ENCODE assay signal across 29 cellular contexts in the genomic region with DNA sequence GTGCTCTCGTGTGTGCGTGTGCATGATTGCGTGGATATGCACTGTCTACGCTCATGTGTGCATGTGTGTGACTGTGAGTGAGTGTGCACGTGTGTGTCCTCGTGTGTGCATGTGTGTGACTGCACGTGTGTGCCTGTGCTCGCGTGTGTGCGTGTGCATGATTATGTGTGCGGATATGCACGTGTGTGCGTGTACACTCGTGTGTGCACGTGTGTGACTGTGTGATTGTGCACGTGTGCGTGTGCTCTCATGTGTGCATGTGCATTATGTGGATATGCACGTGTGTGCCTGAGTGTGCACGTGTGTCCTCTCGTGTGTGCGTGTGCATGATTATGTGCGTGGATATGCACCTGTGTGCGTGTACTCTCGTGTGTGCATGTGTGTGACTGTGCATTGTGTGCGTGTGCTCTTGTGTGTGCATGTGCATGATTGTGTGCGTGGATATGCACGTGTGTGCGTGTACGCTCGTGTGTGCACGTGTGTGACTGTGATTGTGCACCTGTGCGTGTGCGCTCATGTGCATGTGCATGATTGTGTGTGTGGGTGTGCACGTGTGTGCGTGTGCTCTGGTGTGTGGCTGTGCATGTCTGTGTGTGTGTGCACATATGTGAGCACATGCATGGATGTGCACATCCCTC. TPM values are rescaled to one million over a fixed set of nuclear protein-coding genes. Genes with fewer than 3 reads are reported as not detected.
DNase-seq lines count a peak whose midpoint lies in the region; FAIRE-seq and TF ChIP-seq lines count a peak whose summit lies in the region.
"Had no signal": no experiment of that assay in that cellular context is flagged by ENCODE, and none has a peak within 500 bp of the region (broad histone marks: within the 10 kb centered on the region; RNA-seq: fewer than 3 reads in every experiment).

No MANE protein-coding gene starts in this region.

- H3K9me3 Mint-ChIP-seq in activated naive CD8-positive, alpha-beta T cell (ENCODE audit: low read depth), result no peaks in the 10 kb centered on the region
- no peaks in the 10 kb centered on the region for H3K9me3 Mint-ChIP-seq in activated naive CD8-positive, alpha-beta T cell treated with anti-CD3 and anti-CD28 coated beads for 36 hours
- H3K9me3 Mint-ChIP-seq in brain (peaks cover 3 to 12% (median 10%) of the 10 kb centered on the region in 5 experiments), nephron progenitor cell (peaks cover 14% of the 10 kb centered on the region)
- H3K9me3 Mint-ChIP-seq: activated B cell treated with CpG ODN at 0.5 μM for 24 hours had no signal

- H2AFZ ChIP-seq in PC-9, result no peak overlapping the region

- H3K4me2 ChIP-seq in PC-9, result no peak overlapping the region
- H3K4me2 ChIP-seq: SK-N-SH had no signal

- no peak for DNase-seq in activated naive CD8-positive, alpha-beta T cell treated with anti-CD3 and anti-CD28 coated beads for 36 hours
- DNase-seq in nephron progenitor cell, result no peak
- no peak for DNase-seq in urothelium cell line (ENCODE audit: low spot score)
- DNase-seq in PC-9, result no peak
- no peak for DNase-seq in NCI-H2196 treated with DMSO at 0.1 percent for 48 hours (lab: John Stamatoyannopoulos, UW; ENCODE audit: unreplicated experiment)
- DNase-seq in dermis blood vessel endothelial cell, result no peak
- DNase-seq: activated B cell treated with CpG ODN at 0.5 μM for 24 hours; activated CD4-positive, alpha-beta T cell treated with anti-CD3 and anti-CD28 coated beads, Interleukin-2, amount 10 ng/mL, durations not matched to agents 7 days and 5 days; activated gamma-delta T cell treated with Interleukin-2 at 50 U/mL for 16 hours; amniotic stem cell; brain microvascular endothelial cell; Calu3; DMS79; hypothalamus; immature natural killer cell; KG1; mammary epithelial cell; MG63; NCI-H2081; NCI-H2227 treated with DMSO at 0.1 percent for 48 hours; NCI-H526; PC-3; SK-N-SH had no signal

- H3K4me3 Mint-ChIP-seq in activated naive CD8-positive, alpha-beta T cell, result peak overlapping the region; percentile 9
- H3K4me3 Mint-ChIP-seq in activated naive CD8-positive, alpha-beta T cell treated with anti-CD3 and anti-CD28 coated beads for 36 hours, result no peak overlapping the region
- H3K4me3 Mint-ChIP-seq in brain (peak overlapping the region in 4 of 5 experiments; percentile 40 to 76 (median 60)), nephron progenitor cell (peak overlapping the region; percentile 42)
- H3K4me3 Mint-ChIP-seq: activated B cell treated with CpG ODN at 0.5 μM for 24 hours; activated CD4-positive, alpha-beta T cell treated with anti-CD3 and anti-CD28 coated beads, Interleukin-2, amount 10 ng/mL, durations not matched to agents 7 days and 5 days; immature natural killer cell had no signal

- no peaks in the 10 kb centered on the region for H3K79me2 ChIP-seq in PC-9 (ENCODE audit: low read depth)

- intact Hi-C loops in PC-9 (cut with micrococcal nuclease; ENCODE audit: unreplicated experiment), result no loop called here

- peak; percentile 88 for FAIRE-seq in urothelium cell line (lab: Jason Lieb, UNC)
- FAIRE-seq: G401.6 had no signal

- H4K20me1 ChIP-seq in PC-9 (ENCODE audit: insufficient read depth), result no peaks in the 10 kb centered on the region

- H3K27ac ChIP-seq in PC-9, result no peak overlapping the region
- H3K27ac ChIP-seq: brain microvascular endothelial cell, tibial nerve had no signal

- POLR2A ChIA-PET in PC-9 (lab: Charles Lee; ENCODE audit: unreplicated experiment), result interaction anchor here (0.5 kb wide), 1 partner anchor 18 kb away, joined by 3 read pairs; no protein-coding TSS in a partner anchor

- H3K27me3 Mint-ChIP-seq in activated naive CD8-positive, alpha-beta T cell, result peaks cover 24% of the 10 kb centered on the region
- H3K27me3 Mint-ChIP-seq in activated naive CD8-positive, alpha-beta T cell treated with anti-CD3 and anti-CD28 coated beads for 36 hours, result peaks cover 38% of the 10 kb centered on the region
- H3K27me3 Mint-ChIP-seq in brain (peaks cover 58% of the 10 kb centered on the region), nephron progenitor cell (ENCODE audit: low read depth, poor library complexity) (peaks cover 73% of the 10 kb centered on the region)

- H3K4me3 ChIP-seq in PC-9, result no peak overlapping the region
- H3K4me3 ChIP-seq: MG63, tibial nerve had no signal

- no TSS peak for BruUV-seq in PC-9 (replicated peaks; lab: Mats Ljungman, UMichigan)

- H3K36me3 Mint-ChIP-seq in activated naive CD8-positive, alpha-beta T cell, result peaks cover 3% of the 10 kb centered on the region
- H3K36me3 Mint-ChIP-seq in activated naive CD8-positive, alpha-beta T cell treated with anti-CD3 and anti-CD28 coated beads for 36 hours, result no peaks in the 10 kb centered on the region
- no peaks in the 10 kb centered on the region for H3K36me3 Mint-ChIP-seq in brain
- no peaks in the 10 kb centered on the region for H3K36me3 Mint-ChIP-seq in nephron progenitor cell (ENCODE audit: low read depth)
- H3K36me3 Mint-ChIP-seq: immature natural killer cell had no signal

- no peaks in the 10 kb centered on the region for H3K9me2 ChIP-seq in PC-9 (ENCODE audit: insufficient read depth)
- H3K9me2 ChIP-seq: SK-N-SH had no signal

- H3K27ac Mint-ChIP-seq in activated naive CD8-positive, alpha-beta T cell, result no peak overlapping the region
- no peak overlapping the region for H3K27ac Mint-ChIP-seq in activated naive CD8-positive, alpha-beta T cell treated with anti-CD3 and anti-CD28 coated beads for 36 hours
- H3K27ac Mint-ChIP-seq in brain (peak overlapping the region in 2 of 5 experiments; percentile 21 to 89), nephron progenitor cell (no peak overlapping the region)
- H3K27ac Mint-ChIP-seq: activated B cell treated with CpG ODN at 0.5 μM for 24 hours; activated CD4-positive, alpha-beta T cell treated with anti-CD3 and anti-CD28 coated beads, Interleukin-2, amount 10 ng/mL, durations not matched to agents 7 days and 5 days; immature natural killer cell had no signal

- peaks cover 56% of the 10 kb centered on the region for H3K27me3 ChIP-seq in PC-9 (ENCODE audit: insufficient read depth, low read depth)

- no peaks in the 10 kb centered on the region for H3K9me3 ChIP-seq in PC-9 (ENCODE audit: insufficient read depth, low read depth)
- H3K9me3 ChIP-seq: MG63, SK-N-SH, tibial nerve had no signal

- no peak for TF ChIP-seq CTCF in brain (conservative IDR thresholded peaks at IDR 0.05)
- no peak for TF ChIP-seq CTCF in nephron progenitor cell (IDR thresholded peaks at IDR 0.05)
- TF ChIP-seq CTCF in PC-9 (conservative IDR thresholded peaks at IDR 0.05), result no peak

- peaks cover 14% of the 10 kb centered on the region for H3K4me1 Mint-ChIP-seq in activated naive CD8-positive, alpha-beta T cell (ENCODE audit: low read depth)
- H3K4me1 Mint-ChIP-seq in activated naive CD8-positive, alpha-beta T cell treated with anti-CD3 and anti-CD28 coated beads for 36 hours, result no peaks in the 10 kb centered on the region
- peaks cover 5% of the 10 kb centered on the region for H3K4me1 Mint-ChIP-seq in brain
- H3K4me1 Mint-ChIP-seq in nephron progenitor cell, result peaks cover 10% of the 10 kb centered on the region
- H3K4me1 Mint-ChIP-seq: activated B cell treated with CpG ODN at 0.5 μM for 24 hours; activated CD4-positive, alpha-beta T cell treated with anti-CD3 and anti-CD28 coated beads, Interleukin-2, amount 10 ng/mL, durations not matched to agents 7 days and 5 days; CD14-positive monocyte had no signal

- H3K36me3 ChIP-seq in PC-9 (ENCODE audit: low read depth), result no peaks in the 10 kb centered on the region
- H3K36me3 ChIP-seq: brain microvascular endothelial cell, MG63, tibial nerve had no signal

- H3F3A ChIP-seq in PC-9 (ENCODE audit: insufficient read depth, low read depth), result peaks cover 11% of the 10 kb centered on the region; the same call in 1 of the 2 replicates

- CTCF ChIA-PET in PC-9 (lab: Charles Lee), result no interaction called here

- no peaks in the 10 kb centered on the region for H3K4me1 ChIP-seq in PC-9 (replicated peaks; ENCODE audit: insufficient read depth)

RNA-seq across cellular contexts. Expression of a gene that starts 2.2 kb away (rescaled TPM):
- 1 to 10 TPM; 1.5 to 1.6 TPM for total RNA-seq in activated naive CD8-positive, alpha-beta T cell treated with anti-CD3 and anti-CD28 coated beads for 36 hours
- 1.3 TPM for polyA plus RNA-seq in brain (ENCODE audit: insufficient read depth, low read depth, low replicate concordance)
- total RNA-seq in PC-9 (2021) (2.7 and 4.9 TPM in 2 replicates), dermis blood vessel endothelial cell (2.0 and 5.4 TPM in 2 replicates)
- total RNA-seq: A172, activated B cell treated with CpG ODN at 0.5 μM for 24 hours, mammary epithelial cell, PC-3 had no signal
- polyA plus RNA-seq: mammary epithelial cell had no signal

RNA-seq across cellular contexts. Expression of a gene that starts 44.0 kb away (rescaled TPM):
- total RNA-seq in activated naive CD8-positive, alpha-beta T cell treated with anti-CD3 and anti-CD28 coated beads for 36 hours, result 10 to 100 TPM; 42.2 to 43.2 TPM
- 42.7 TPM for polyA plus RNA-seq in brain (ENCODE audit: insufficient read depth, low read depth, low replicate concordance)
- total RNA-seq in PC-9 (2021) (26.1 and 35.3 TPM in 2 replicates), dermis blood vessel endothelial cell (63.0 and 128 TPM in 2 replicates)
